Comparison of ENCODE assay signal across 1 cellular context in the genomic region with DNA sequence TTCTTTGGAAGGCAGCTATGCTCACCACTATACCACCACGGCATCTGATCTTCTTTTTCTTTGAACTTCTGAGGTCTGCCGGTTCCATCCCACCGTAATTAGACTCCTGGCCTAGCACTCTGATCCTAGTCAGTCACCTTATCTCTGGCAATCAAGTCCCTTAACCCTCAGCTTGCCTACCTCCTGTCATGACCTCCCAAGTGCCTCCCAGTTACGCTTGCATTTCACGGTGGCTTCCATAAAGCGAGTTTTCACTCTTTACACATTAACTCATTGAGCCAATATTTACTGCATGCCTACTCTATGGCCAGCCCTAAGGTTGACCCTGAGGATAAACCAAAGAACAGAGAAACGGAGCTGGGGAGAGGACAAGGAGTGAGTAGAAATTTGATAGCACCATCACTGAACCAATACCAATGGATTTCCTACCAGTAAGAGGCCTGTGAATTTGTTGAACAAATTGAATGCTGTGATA.
TF ChIP-seq lines count a peak whose summit lies in the region.

No MANE protein-coding gene starts in this region.

TF ChIP-seq in HepG2, 621 proteins besides CTCF, POLR2A, EP300 and RAD21 (continued from another document and continues in another):
- TF ChIP-seq, protein P1, sequence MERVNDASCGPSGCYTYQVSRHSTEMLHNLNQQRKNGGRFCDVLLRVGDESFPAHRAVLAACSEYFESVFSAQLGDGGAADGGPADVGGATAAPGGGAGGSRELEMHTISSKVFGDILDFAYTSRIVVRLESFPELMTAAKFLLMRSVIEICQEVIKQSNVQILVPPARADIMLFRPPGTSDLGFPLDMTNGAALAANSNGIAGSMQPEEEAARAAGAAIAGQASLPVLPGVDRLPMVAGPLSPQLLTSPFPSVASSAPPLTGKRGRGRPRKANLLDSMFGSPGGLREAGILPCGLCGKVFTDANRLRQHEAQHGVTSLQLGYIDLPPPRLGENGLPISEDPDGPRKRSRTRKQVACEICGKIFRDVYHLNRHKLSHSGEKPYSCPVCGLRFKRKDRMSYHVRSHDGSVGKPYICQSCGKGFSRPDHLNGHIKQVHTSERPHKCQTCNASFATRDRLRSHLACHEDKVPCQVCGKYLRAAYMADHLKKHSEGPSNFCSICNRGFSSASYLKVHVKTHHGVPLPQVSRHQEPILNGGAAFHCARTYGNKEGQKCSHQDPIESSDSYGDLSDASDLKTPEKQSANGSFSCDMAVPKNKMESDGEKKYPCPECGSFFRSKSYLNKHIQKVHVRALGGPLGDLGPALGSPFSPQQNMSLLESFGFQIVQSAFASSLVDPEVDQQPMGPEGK (CRISPR knock-in tag; IDR thresholded peaks at IDR 0.05): 0 out of 2 replicates have a peak, but pooled peaks have one; percentile 43
- TF ChIP-seq CEBPG (CRISPR knock-in tag; IDR thresholded peaks at IDR 0.05): peak; percentile 68
- no peak for TF ChIP-seq ZNF672 (CRISPR knock-in tag; IDR thresholded peaks at IDR 0.05)
- TF ChIP-seq KLF9 (CRISPR knock-in tag; IDR thresholded peaks at IDR 0.05; ENCODE audit: low read depth): peak; percentile 68; the same call in 1 of the 2 replicates
- TF ChIP-seq ATF1 (CRISPR knock-in tag; IDR thresholded peaks at IDR 0.05): peak; percentile 62
- TF ChIP-seq ZBTB21 (CRISPR knock-in tag; IDR thresholded peaks at IDR 0.05): no peak
- no peak for TF ChIP-seq LCORL (IDR thresholded peaks at IDR 0.05)
- TF ChIP-seq LCORL (CRISPR knock-in tag; IDR thresholded peaks at IDR 0.05): peak; percentile 88
- TF ChIP-seq, protein P2, sequence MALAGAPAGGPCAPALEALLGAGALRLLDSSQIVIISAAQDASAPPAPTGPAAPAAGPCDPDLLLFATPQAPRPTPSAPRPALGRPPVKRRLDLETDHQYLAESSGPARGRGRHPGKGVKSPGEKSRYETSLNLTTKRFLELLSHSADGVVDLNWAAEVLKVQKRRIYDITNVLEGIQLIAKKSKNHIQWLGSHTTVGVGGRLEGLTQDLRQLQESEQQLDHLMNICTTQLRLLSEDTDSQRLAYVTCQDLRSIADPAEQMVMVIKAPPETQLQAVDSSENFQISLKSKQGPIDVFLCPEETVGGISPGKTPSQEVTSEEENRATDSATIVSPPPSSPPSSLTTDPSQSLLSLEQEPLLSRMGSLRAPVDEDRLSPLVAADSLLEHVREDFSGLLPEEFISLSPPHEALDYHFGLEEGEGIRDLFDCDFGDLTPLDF (CRISPR knock-in tag; IDR thresholded peaks at IDR 0.05): no peak
- TF ChIP-seq SCMH1 (CRISPR knock-in tag; IDR thresholded peaks at IDR 0.05; ENCODE audit: borderline replicate concordance): no peak
- no peak for TF ChIP-seq RELA (CRISPR knock-in tag; IDR thresholded peaks at IDR 0.05)
- no peak for TF ChIP-seq THYN1 (CRISPR knock-in tag; IDR thresholded peaks at IDR 0.05; ENCODE audit: borderline replicate concordance, low read depth)
- TF ChIP-seq, protein P3, sequence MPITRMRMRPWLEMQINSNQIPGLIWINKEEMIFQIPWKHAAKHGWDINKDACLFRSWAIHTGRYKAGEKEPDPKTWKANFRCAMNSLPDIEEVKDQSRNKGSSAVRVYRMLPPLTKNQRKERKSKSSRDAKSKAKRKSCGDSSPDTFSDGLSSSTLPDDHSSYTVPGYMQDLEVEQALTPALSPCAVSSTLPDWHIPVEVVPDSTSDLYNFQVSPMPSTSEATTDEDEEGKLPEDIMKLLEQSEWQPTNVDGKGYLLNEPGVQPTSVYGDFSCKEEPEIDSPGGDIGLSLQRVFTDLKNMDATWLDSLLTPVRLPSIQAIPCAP (CRISPR knock-in tag; IDR thresholded peaks at IDR 0.05; ENCODE audit: low read depth): no peak
- TF ChIP-seq NAIF1 (CRISPR knock-in tag; IDR thresholded peaks at IDR 0.05; ENCODE audit: borderline replicate concordance): peak; percentile 31; the same call in 1 of the 2 replicates
- no peak for TF ChIP-seq HNRNPH1 (optimal IDR thresholded peaks at IDR 0.05; ENCODE audit: low read depth, low read length)
- TF ChIP-seq ZNF24 (IDR thresholded peaks at IDR 0.05): no peak
- peak; percentile 77; the same call in 1 of the 2 replicates for TF ChIP-seq RCOR2 (CRISPR knock-in tag; IDR thresholded peaks at IDR 0.05)
- TF ChIP-seq, protein P4, sequence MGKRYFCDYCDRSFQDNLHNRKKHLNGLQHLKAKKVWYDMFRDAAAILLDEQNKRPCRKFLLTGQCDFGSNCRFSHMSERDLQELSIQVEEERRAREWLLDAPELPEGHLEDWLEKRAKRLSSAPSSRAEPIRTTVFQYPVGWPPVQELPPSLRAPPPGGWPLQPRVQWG (CRISPR knock-in tag; IDR thresholded peaks at IDR 0.05; ENCODE audit: borderline replicate concordance, low read depth): no peak
- no peak for TF ChIP-seq ARNT2 (CRISPR knock-in tag; IDR thresholded peaks at IDR 0.05; ENCODE audit: low read depth)
- peak; percentile 88 for TF ChIP-seq NCOA2 (CRISPR knock-in tag; IDR thresholded peaks at IDR 0.05)
- TF ChIP-seq, protein P5, sequence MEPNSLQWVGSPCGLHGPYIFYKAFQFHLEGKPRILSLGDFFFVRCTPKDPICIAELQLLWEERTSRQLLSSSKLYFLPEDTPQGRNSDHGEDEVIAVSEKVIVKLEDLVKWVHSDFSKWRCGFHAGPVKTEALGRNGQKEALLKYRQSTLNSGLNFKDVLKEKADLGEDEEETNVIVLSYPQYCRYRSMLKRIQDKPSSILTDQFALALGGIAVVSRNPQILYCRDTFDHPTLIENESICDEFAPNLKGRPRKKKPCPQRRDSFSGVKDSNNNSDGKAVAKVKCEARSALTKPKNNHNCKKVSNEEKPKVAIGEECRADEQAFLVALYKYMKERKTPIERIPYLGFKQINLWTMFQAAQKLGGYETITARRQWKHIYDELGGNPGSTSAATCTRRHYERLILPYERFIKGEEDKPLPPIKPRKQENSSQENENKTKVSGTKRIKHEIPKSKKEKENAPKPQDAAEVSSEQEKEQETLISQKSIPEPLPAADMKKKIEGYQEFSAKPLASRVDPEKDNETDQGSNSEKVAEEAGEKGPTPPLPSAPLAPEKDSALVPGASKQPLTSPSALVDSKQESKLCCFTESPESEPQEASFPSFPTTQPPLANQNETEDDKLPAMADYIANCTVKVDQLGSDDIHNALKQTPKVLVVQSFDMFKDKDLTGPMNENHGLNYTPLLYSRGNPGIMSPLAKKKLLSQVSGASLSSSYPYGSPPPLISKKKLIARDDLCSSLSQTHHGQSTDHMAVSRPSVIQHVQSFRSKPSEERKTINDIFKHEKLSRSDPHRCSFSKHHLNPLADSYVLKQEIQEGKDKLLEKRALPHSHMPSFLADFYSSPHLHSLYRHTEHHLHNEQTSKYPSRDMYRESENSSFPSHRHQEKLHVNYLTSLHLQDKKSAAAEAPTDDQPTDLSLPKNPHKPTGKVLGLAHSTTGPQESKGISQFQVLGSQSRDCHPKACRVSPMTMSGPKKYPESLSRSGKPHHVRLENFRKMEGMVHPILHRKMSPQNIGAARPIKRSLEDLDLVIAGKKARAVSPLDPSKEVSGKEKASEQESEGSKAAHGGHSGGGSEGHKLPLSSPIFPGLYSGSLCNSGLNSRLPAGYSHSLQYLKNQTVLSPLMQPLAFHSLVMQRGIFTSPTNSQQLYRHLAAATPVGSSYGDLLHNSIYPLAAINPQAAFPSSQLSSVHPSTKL (CRISPR knock-in tag; IDR thresholded peaks at IDR 0.05): peak; percentile 97
- TF ChIP-seq HNRNPL (IDR thresholded peaks at IDR 0.05; ENCODE audit: low read depth, low read length): no peak
- no peak for TF ChIP-seq TSC22D2 (CRISPR knock-in tag; IDR thresholded peaks at IDR 0.05; ENCODE audit: borderline replicate concordance)
- peak; percentile 86; the same call in 1 of the 2 replicates for TF ChIP-seq RXRA (CRISPR knock-in tag; IDR thresholded peaks at IDR 0.05)
- TF ChIP-seq GATA4 (IDR thresholded peaks at IDR 0.05; ENCODE audit: borderline replicate concordance, low read depth): peak; percentile 89; the same call in 1 of the 2 replicates
- TF ChIP-seq PTBP1 (IDR thresholded peaks at IDR 0.05; ENCODE audit: low read depth, low read length, poor library complexity, severe bottlenecking): no peak
- TF ChIP-seq EED (CRISPR knock-in tag; IDR thresholded peaks at IDR 0.05): no peak
- TF ChIP-seq ZNF44 (CRISPR knock-in tag; IDR thresholded peaks at IDR 0.05): no peak
- TF ChIP-seq, protein P6, sequence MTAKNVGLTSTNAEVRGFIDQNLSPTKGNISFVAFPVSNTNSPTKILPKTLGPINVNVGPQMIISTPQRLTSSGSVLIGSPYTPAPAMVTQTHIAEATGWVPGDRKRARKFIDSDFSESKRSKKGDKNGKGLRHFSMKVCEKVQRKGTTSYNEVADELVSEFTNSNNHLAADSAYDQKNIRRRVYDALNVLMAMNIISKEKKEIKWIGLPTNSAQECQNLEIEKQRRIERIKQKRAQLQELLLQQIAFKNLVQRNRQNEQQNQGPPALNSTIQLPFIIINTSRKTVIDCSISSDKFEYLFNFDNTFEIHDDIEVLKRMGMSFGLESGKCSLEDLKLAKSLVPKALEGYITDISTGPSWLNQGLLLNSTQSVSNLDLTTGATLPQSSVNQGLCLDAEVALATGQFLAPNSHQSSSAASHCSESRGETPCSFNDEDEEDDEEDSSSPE (CRISPR knock-in tag; IDR thresholded peaks at IDR 0.05): 0 out of 2 replicates have a peak, but pooled peaks have one; percentile 30
- no peak for TF ChIP-seq BRD4 (CRISPR knock-in tag; IDR thresholded peaks at IDR 0.05)
- peak; percentile 79 for TF ChIP-seq NR2C2 (CRISPR knock-in tag; IDR thresholded peaks at IDR 0.05; ENCODE audit: borderline replicate concordance)
- TF ChIP-seq DNMT3B (CRISPR knock-in tag; conservative IDR thresholded peaks at IDR 0.05): 0 out of 2 replicates have a peak, but pooled peaks have one; percentile 36
- no peak for TF ChIP-seq HNRNPLL (IDR thresholded peaks at IDR 0.05; ENCODE audit: low read depth, low read length, poor library complexity, severe bottlenecking)
- TF ChIP-seq ZNF768 (CRISPR knock-in tag; IDR thresholded peaks at IDR 0.05): no peak
- no peak for TF ChIP-seq ZNF251 (CRISPR knock-in tag; IDR thresholded peaks at IDR 0.05)
- TF ChIP-seq SMAD3 (CRISPR knock-in tag; IDR thresholded peaks at IDR 0.05): no peak
- no peak for TF ChIP-seq ZNF333 (CRISPR knock-in tag; IDR thresholded peaks at IDR 0.05; ENCODE audit: borderline replicate concordance)
- TF ChIP-seq NFRKB (IDR thresholded peaks at IDR 0.05): no peak
- TF ChIP-seq NR3C1 (CRISPR knock-in tag; IDR thresholded peaks at IDR 0.05): no peak
- TF ChIP-seq BCL6 (CRISPR knock-in tag; IDR thresholded peaks at IDR 0.05): peak; percentile 71
- peak; percentile 16; the same call in 1 of the 2 replicates for TF ChIP-seq BHLHE40 (IDR thresholded peaks at IDR 0.05; ENCODE audit: low read length)
- TF ChIP-seq ZNF552 (CRISPR knock-in tag; IDR thresholded peaks at IDR 0.05; ENCODE audit: borderline replicate concordance): no peak
- TF ChIP-seq KLF12 (CRISPR knock-in tag; IDR thresholded peaks at IDR 0.05; ENCODE audit: borderline replicate concordance): no peak
- TF ChIP-seq MED8 (CRISPR knock-in tag; IDR thresholded peaks at IDR 0.05; ENCODE audit: insufficient replicate concordance): no peak
- TF ChIP-seq ZSCAN20 (CRISPR knock-in tag; IDR thresholded peaks at IDR 0.05; ENCODE audit: borderline replicate concordance): 0 out of 2 replicates have a peak, but pooled peaks have one; percentile 70
- peak; percentile 40; the same call in 1 of the 2 replicates for TF ChIP-seq ZNF329 (CRISPR knock-in tag; IDR thresholded peaks at IDR 0.05; ENCODE audit: low read depth)
- TF ChIP-seq CEBPB (IDR thresholded peaks at IDR 0.05; ENCODE audit: borderline replicate concordance, low read depth, low read length): no peak
- TF ChIP-seq, protein P7, sequence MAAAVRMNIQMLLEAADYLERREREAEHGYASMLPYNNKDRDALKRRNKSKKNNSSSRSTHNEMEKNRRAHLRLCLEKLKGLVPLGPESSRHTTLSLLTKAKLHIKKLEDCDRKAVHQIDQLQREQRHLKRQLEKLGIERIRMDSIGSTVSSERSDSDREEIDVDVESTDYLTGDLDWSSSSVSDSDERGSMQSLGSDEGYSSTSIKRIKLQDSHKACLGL (CRISPR knock-in tag; IDR thresholded peaks at IDR 0.05): no peak
- no peak for TF ChIP-seq MBNL3 (CRISPR knock-in tag; conservative IDR thresholded peaks at IDR 0.05)
- TF ChIP-seq CBX1 (IDR thresholded peaks at IDR 0.05; ENCODE audit: low read depth): no peak
- no peak for TF ChIP-seq TCF12 (IDR thresholded peaks at IDR 0.05)
- TF ChIP-seq TCF12 (CRISPR knock-in tag; IDR thresholded peaks at IDR 0.05): no peak
- no peak for TF ChIP-seq MTF2 (CRISPR knock-in tag; IDR thresholded peaks at IDR 0.05; ENCODE audit: borderline replicate concordance)
- TF ChIP-seq SPEN (CRISPR knock-in tag; IDR thresholded peaks at IDR 0.05; ENCODE audit: low read depth): peak; percentile 47; the same call in 1 of the 2 replicates
- peak; percentile 71 for TF ChIP-seq CREM (IDR thresholded peaks at IDR 0.05)
- TF ChIP-seq CREM (CRISPR knock-in tag; IDR thresholded peaks at IDR 0.05): no peak
- no peak for TF ChIP-seq SMARCE1 (IDR thresholded peaks at IDR 0.05; ENCODE audit: borderline replicate concordance)
- TF ChIP-seq, protein P8, sequence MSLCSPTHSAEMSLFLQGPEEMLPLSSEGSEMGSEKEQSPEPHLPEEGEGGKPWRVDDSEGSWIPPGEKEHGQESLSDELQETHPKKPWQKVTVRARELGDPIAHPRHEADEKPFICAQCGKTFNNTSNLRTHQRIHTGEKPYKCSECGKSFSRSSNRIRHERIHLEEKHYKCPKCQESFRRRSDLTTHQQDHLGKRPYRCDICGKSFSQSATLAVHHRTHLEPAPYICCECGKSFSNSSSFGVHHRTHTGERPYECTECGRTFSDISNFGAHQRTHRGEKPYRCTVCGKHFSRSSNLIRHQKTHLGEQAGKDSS (CRISPR knock-in tag; IDR thresholded peaks at IDR 0.05; ENCODE audit: borderline replicate concordance, low read depth): peak; percentile 91; the same call in 1 of the 2 replicates
- TF ChIP-seq, protein P9, sequence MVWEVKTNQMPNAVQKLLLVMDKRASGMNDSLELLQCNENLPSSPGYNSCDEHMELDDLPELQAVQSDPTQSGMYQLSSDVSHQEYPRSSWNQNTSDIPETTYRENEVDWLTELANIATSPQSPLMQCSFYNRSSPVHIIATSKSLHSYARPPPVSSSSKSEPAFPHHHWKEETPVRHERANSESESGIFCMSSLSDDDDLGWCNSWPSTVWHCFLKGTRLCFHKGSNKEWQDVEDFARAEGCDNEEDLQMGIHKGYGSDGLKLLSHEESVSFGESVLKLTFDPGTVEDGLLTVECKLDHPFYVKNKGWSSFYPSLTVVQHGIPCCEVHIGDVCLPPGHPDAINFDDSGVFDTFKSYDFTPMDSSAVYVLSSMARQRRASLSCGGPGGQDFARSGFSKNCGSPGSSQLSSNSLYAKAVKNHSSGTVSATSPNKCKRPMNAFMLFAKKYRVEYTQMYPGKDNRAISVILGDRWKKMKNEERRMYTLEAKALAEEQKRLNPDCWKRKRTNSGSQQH (CRISPR knock-in tag; IDR thresholded peaks at IDR 0.05; ENCODE audit: low read depth): peak; percentile 87
- no peak for TF ChIP-seq GLI4 (CRISPR knock-in tag; IDR thresholded peaks at IDR 0.05; ENCODE audit: borderline replicate concordance)
- TF ChIP-seq, protein P10, sequence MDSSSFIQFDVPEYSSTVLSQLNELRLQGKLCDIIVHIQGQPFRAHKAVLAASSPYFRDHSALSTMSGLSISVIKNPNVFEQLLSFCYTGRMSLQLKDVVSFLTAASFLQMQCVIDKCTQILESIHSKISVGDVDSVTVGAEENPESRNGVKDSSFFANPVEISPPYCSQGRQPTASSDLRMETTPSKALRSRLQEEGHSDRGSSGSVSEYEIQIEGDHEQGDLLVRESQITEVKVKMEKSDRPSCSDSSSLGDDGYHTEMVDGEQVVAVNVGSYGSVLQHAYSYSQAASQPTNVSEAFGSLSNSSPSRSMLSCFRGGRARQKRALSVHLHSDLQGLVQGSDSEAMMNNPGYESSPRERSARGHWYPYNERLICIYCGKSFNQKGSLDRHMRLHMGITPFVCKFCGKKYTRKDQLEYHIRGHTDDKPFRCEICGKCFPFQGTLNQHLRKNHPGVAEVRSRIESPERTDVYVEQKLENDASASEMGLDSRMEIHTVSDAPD (CRISPR knock-in tag; IDR thresholded peaks at IDR 0.05): peak; percentile 94
